In genomic region chr5:55600536-55601208, GRCh38 we compare ENCODE assay signal across 8 cellular contexts.
DNase-seq lines count a peak whose midpoint lies in the region; ATAC-seq, FAIRE-seq and TF ChIP-seq lines count a peak whose summit lies in the region.

No MANE protein-coding gene starts in this region.

- H2BK15ac ChIP-seq in neuronal stem cell (ENCODE audit: low read length) = no peak overlapping the region

- no peaks in the 10 kb centered on the region for H3K79me2 ChIP-seq in OCI-LY3 (ENCODE audit: low read length)

- no peak for ATAC-seq in GM21737 (IDR thresholded peaks at IDR 0.05; ENCODE audit: unreplicated experiment)
- no peak for ATAC-seq in HG03521 (IDR thresholded peaks at IDR 0.05; ENCODE audit: unreplicated experiment)

- H3K4me3 ChIP-seq in OCI-LY3 (ENCODE audit: low read length) (no peak overlapping the region), dorsolateral prefrontal cortex (peak overlapping the region in 34 of 59 donors; percentile 1 to 54 (median 24)), neuronal stem cell (ENCODE audit: low read length in 2 of 2) (no peak overlapping the region)

- H3K36me3 ChIP-seq in OCI-LY3 (replicated peaks; ENCODE audit: low read depth, low read length) (no peaks in the 10 kb centered on the region), neuronal stem cell (replicated peaks in 1 of 2; ENCODE audit: control insufficient read depth in 2 of 2, insufficient read depth in 2 of 2, low read length in 2 of 2) (no peaks in the 10 kb centered on the region)

- H2BK5ac ChIP-seq in neuronal stem cell (ENCODE audit: low read length) = no peak overlapping the region

- no peak overlapping the region for H2BK120ac ChIP-seq in neuronal stem cell (ENCODE audit: low read depth, low read length)

- H3K4ac ChIP-seq in neuronal stem cell (ENCODE audit: low read length) = no peak overlapping the region

- WGBS in neuronal stem cell (ENCODE audit: extremely low coverage in 2 of 2, insufficient read length in 2 of 2, insufficient replicate concordance in 1 of 2), 2 donors = no CpG with 5 or more reads among the region's 6 CpGs

- no peak overlapping the region for H4K91ac ChIP-seq in neuronal stem cell (ENCODE audit: low read depth, low read length, poor library complexity)

- intact Hi-C loops in dorsolateral prefrontal cortex (cut with DNase I) = loop anchor here (1.0 to 10.0 kb wide), 7 partner anchors 65 to 273 kb away; partner anchors contain the start of gene PLPP1 (in 1 of the 2)

- no peaks in the 10 kb centered on the region for H4K20me1 ChIP-seq in OCI-LY3 (ENCODE audit: insufficient read depth, low read length)

- FAIRE-seq in GM12891 (lab: Jason Lieb, UNC) = peak; percentile 33

- H3K27me3 ChIP-seq in OCI-LY3 (ENCODE audit: low read depth, low read length) = no peaks in the 10 kb centered on the region
- no peaks in the 10 kb centered on the region for H3K27me3 ChIP-seq in dorsolateral prefrontal cortex
- H3K27me3 ChIP-seq in neuronal stem cell (ENCODE audit: control insufficient read depth in 3 of 3, insufficient read depth in 3 of 3, low read depth in 1 of 3, low read length in 3 of 3) = no peaks in the 10 kb centered on the region

- no peak overlapping the region for H4K8ac ChIP-seq in neuronal stem cell (ENCODE audit: low read depth, low read length)

- TF ChIP-seq POLR2A in GM12891 (IDR thresholded peaks at IDR 0.05; ENCODE audit: low read depth, low read length) = no peak

- TF ChIP-seq CTCF in OCI-LY3 (IDR thresholded peaks at IDR 0.05; ENCODE audit: low read depth, low read length) = no peak
- TF ChIP-seq CTCF in dorsolateral prefrontal cortex (IDR thresholded peaks at IDR 0.05 in 54 of 56, conservative IDR thresholded peaks at IDR 0.05 in 2 of 56; ENCODE audit: low read depth in 1 of 56, partially characterized antibody in 56 of 56) = no peak

- no peak overlapping the region for H3K14ac ChIP-seq in neuronal stem cell (ENCODE audit: low read length)

- H3K4me1 ChIP-seq in OCI-LY3 (ENCODE audit: low read length) (peaks cover 19% of the 10 kb centered on the region), neuronal stem cell (ENCODE audit: control insufficient read depth in 2 of 2, insufficient read depth in 1 of 2, low read depth in 1 of 2, low read length in 2 of 2) (peaks cover 3 to 13% of the 10 kb centered on the region in 2 donors)

- H2AFZ ChIP-seq in OCI-LY3 (ENCODE audit: low read depth, low read length) (peak overlapping the region; percentile 77; the same call in 1 of the 2 replicates), neuronal stem cell (ENCODE audit: low read length) (peak overlapping the region; percentile 47)

- H3K79me1 ChIP-seq in neuronal stem cell (ENCODE audit: low read depth, low read length) = no peaks in the 10 kb centered on the region

- H2AK5ac ChIP-seq in neuronal stem cell (ENCODE audit: low read depth, low read length) = no peak overlapping the region

- H3K23ac ChIP-seq in neuronal stem cell (ENCODE audit: low read depth, low read length, poor library complexity) = no peak overlapping the region

- H3K4me2 ChIP-seq in OCI-LY3 (ENCODE audit: low read length) = peak overlapping the region; percentile 29; the same call in 1 of the 2 replicates
- no peak overlapping the region for H3K4me2 ChIP-seq in neuronal stem cell (ENCODE audit: insufficient read depth, low read length, poor library complexity, severe bottlenecking)

- no peak overlapping the region for H3K18ac ChIP-seq in neuronal stem cell (ENCODE audit: low read length)

- DNase-seq in GM12891 (ENCODE audit: insufficient read length, low spot score) (peak; percentile 28), dorsolateral prefrontal cortex (peak in 1 of 10 donors; percentile 22), neuronal stem cell (ENCODE audit: low spot score) (no peak), NCI-H510A treated with DMSO at 0.1 percent for 48 hours (lab: John Stamatoyannopoulos, UW) (no peak), NCI-H748 (lab: John Stamatoyannopoulos, UW; ENCODE audit: unreplicated experiment) (no peak)

- H3K9ac ChIP-seq in OCI-LY3 (ENCODE audit: low read length) = no peak overlapping the region
- H3K9ac ChIP-seq in neuronal stem cell (ENCODE audit: low read depth, low read length, poor library complexity) = no peak overlapping the region

- H3K27ac ChIP-seq in OCI-LY3 (ENCODE audit: low read length) (no peak overlapping the region), dorsolateral prefrontal cortex (peak overlapping the region; percentile 32 to 99 (median 94)), neuronal stem cell (replicated peaks; ENCODE audit: low read length) (no peak overlapping the region)

- no peak overlapping the region for H2BK12ac ChIP-seq in neuronal stem cell (ENCODE audit: low read length)

- H3K9me3 ChIP-seq in OCI-LY3 (ENCODE audit: insufficient read depth, low read length) (no peaks in the 10 kb centered on the region), neuronal stem cell (replicated peaks in 1 of 2; ENCODE audit: control insufficient read depth in 2 of 2, insufficient read depth in 1 of 2, low read depth in 1 of 2, low read length in 2 of 2) (no peaks in the 10 kb centered on the region)

TF ChIP-seq in GM12891, 5 proteins besides CTCF, POLR2A, EP300 and RAD21:
- peak; percentile 61 for TF ChIP-seq SPI1 (IDR thresholded peaks at IDR 0.05; ENCODE audit: low read depth, low read length)
- TF ChIP-seq POU2F2 (IDR thresholded peaks at IDR 0.05; ENCODE audit: low read depth, low read length) = no peak

Comparison
In these comparisons a context has a peak if more than half of its experiments do, and no peak if none do; other contexts are left out.
1. H3K27ac ChIP-seq: peak in dorsolateral prefrontal cortex (59 of 59); none in OCI-LY3 (single experiment) and neuronal stem cell (single experiment).
2. H3K4me3 ChIP-seq: peak in dorsolateral prefrontal cortex (34 of 59); none in OCI-LY3 (single experiment) and neuronal stem cell (0 of 2).